In the genomic region with DNA sequence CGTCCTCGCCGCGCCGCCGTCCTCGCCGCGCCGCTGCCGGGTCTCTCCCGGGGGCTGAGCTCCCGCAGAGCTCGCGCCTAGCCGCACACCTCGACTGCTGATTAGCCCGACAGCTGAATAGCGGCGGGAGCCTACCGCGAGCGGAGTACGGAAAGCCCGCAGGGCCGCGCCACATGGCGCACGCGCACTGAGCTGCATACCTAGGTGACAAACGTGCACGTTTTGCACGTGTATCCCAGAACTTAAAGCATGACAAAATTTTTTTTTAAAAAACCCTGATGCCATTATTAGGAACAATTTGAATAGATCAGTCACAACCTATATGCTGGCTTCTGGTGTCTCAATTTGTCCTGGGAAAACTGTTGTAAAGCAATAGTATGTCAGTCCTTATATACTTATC, we compare ENCODE assay signal across 8 cellular contexts. TPM values are rescaled to one million over a fixed set of nuclear protein-coding genes. Genes with fewer than 3 reads are reported as not detected.
DNase-seq lines count a peak whose midpoint lies in the region; ATAC-seq, FAIRE-seq and TF ChIP-seq lines count a peak whose summit lies in the region.

A gene with protein sequence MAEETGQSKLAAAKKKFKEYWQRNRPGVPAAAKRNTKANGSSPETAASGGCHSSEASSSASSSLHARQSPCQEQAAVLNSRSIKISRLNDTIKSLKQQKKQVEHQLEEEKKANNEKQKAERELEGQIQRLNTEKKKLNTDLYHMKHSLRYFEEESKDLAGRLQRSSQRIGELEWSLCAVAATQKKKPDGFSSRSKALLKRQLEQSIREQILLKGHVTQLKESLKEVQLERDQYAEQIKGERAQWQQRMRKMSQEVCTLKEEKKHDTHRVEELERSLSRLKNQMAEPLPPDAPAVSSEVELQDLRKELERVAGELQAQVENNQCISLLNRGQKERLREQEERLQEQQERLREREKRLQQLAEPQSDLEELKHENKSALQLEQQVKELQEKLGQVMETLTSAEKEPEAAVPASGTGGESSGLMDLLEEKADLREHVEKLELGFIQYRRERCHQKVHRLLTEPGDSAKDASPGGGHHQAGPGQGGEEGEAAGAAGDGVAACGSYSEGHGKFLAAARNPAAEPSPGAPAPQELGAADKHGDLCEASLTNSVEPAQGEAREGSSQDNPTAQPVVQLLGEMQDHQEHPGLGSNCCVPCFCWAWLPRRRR (minus strand): TSS at position 122 of the 400 bp plus-strand sequence. CDS start 48,117 bp downstream, outside the sequence.

- peaks cover 21% of the 10 kb centered on the region for H3K27me3 ChIP-seq in BE2C
- peaks cover 3% of the 10 kb centered on the region for H3K27me3 ChIP-seq in RWPE2 (ENCODE audit: insufficient read depth, poor library complexity, severe bottlenecking)
- no peaks in the 10 kb centered on the region for H3K27me3 ChIP-seq in pancreas
- no peaks in the 10 kb centered on the region for H3K27me3 ChIP-seq in thoracic aorta (replicated peaks; ENCODE audit: insufficient read depth)

- H3K27me3 Mint-ChIP-seq in activated naive CD4-positive, alpha-beta T cell treated with anti-CD3 and anti-CD28 coated beads for 36 hours (ENCODE audit: low read depth), result peaks cover 4% of the 10 kb centered on the region
- peaks cover 2% of the 10 kb centered on the region for H3K27me3 Mint-ChIP-seq in glutamatergic neuron (ENCODE audit: unreplicated experiment)

- ATAC-seq in GM19397 (IDR thresholded peaks at IDR 0.05; ENCODE audit: unreplicated experiment), result peak; percentile 76
- ATAC-seq in RWPE2 (ENCODE audit: low read depth), result peak; percentile 63
- peak in 3 of 4 donors; percentile 72 to 83 (median 83) for ATAC-seq in pancreas
- ATAC-seq in thoracic aorta (ENCODE audit: insufficient number of reproducible peaks, low FRiP score, low read depth), result peak; percentile 80

- H3K4me1 ChIP-seq in BE2C, result no peaks in the 10 kb centered on the region
- peaks cover 7% of the 10 kb centered on the region for H3K4me1 ChIP-seq in RWPE2 (ENCODE audit: insufficient read depth, poor library complexity, severe bottlenecking)
- H3K4me1 ChIP-seq in pancreas, result no peaks in the 10 kb centered on the region
- peaks cover 7 to 17% of the 10 kb centered on the region in 2 donors for H3K4me1 ChIP-seq in thoracic aorta (ENCODE audit: control insufficient read depth in 1 of 2, low read depth in 2 of 2)

- FAIRE-seq in pancreas (lab: Jason Lieb, UNC), result no peak

- H3K4me3 ChIP-seq in BE2C (ENCODE audit: low read depth, low read length) (peak within 1 kb of the TSS; percentile 27), RWPE2 (ENCODE audit: severe bottlenecking) (peak within 1 kb of the TSS; percentile 63), pancreas (peak within 1 kb of the TSS in 3 of 4 donors; percentile 41 to 63 (median 44)), thoracic aorta (peak within 1 kb of the TSS; percentile 87)

- H3K36me3 Mint-ChIP-seq in activated naive CD4-positive, alpha-beta T cell treated with anti-CD3 and anti-CD28 coated beads for 36 hours (ENCODE audit: low read depth), result no peaks in the 10 kb centered on the region
- peaks cover 4% of the 10 kb centered on the region for H3K36me3 Mint-ChIP-seq in glutamatergic neuron (ENCODE audit: unreplicated experiment)

- peak within 1 kb of the TSS; percentile 65 for H3K27ac Mint-ChIP-seq in activated naive CD4-positive, alpha-beta T cell treated with anti-CD3 and anti-CD28 coated beads for 36 hours
- no peak within 1 kb of the TSS for H3K27ac Mint-ChIP-seq in glutamatergic neuron (ENCODE audit: unreplicated experiment)

- no peaks in the 10 kb centered on the region for H3K9me3 Mint-ChIP-seq in activated naive CD4-positive, alpha-beta T cell treated with anti-CD3 and anti-CD28 coated beads for 36 hours
- H3K9me3 Mint-ChIP-seq in glutamatergic neuron (ENCODE audit: unreplicated experiment), result peaks cover 2% of the 10 kb centered on the region

- intact Hi-C loops in activated naive CD4-positive, alpha-beta T cell treated with anti-CD3 and anti-CD28 coated beads for 36 hours (cut with micrococcal nuclease), result no loop called here
- intact Hi-C loops in pancreas (cut with DNase I), result no loop called here

- CTCF ChIA-PET in activated naive CD4-positive, alpha-beta T cell treated with anti-CD3 and anti-CD28 coated beads for 36 hours (lab: Charles Lee), result interaction anchor here (0.6 kb wide), 1 partner anchor 10 kb away, joined by 3 read pairs; no protein-coding TSS in a partner anchor

- WGBS in pancreas, 2 donors, result 1 to 4% methylated on average over 32 to 33 of the region's 33 CpGs

- DNase-seq in BE2C (peak; percentile 44), HT1080 (ENCODE audit: low read depth) (peak; percentile 71), RWPE2 (ENCODE audit: low spot score) (peak; percentile 80), glutamatergic neuron (peak; percentile 85), pancreas (peak in 4 of 6 donors; percentile 42 to 91 (median 79)), thoracic aorta (ENCODE audit: low spot score) (peak; percentile 31)
- DNase-seq in activated naive CD4-positive, alpha-beta T cell treated with anti-CD3 and anti-CD28 coated beads for 36 hours, result peak; percentile 58

- H3K4me1 Mint-ChIP-seq in activated naive CD4-positive, alpha-beta T cell treated with anti-CD3 and anti-CD28 coated beads for 36 hours (ENCODE audit: low read depth), result peaks cover 2% of the 10 kb centered on the region
- H3K4me1 Mint-ChIP-seq in glutamatergic neuron (ENCODE audit: low read depth, unreplicated experiment), result peaks cover 6% of the 10 kb centered on the region

- H3K9me3 ChIP-seq in BE2C (no peaks in the 10 kb centered on the region), RWPE2 (ENCODE audit: severe bottlenecking) (no peaks in the 10 kb centered on the region), pancreas (no peaks in the 10 kb centered on the region), thoracic aorta (no peaks in the 10 kb centered on the region)

- H3K27ac ChIP-seq in RWPE2 (ENCODE audit: poor library complexity, severe bottlenecking) (peak within 1 kb of the TSS; percentile 41), pancreas (no peak within 1 kb of the TSS), thoracic aorta (peak within 1 kb of the TSS; percentile 43 to 53)

- peak within 1 kb of the TSS; percentile 80 for H3K4me3 Mint-ChIP-seq in activated naive CD4-positive, alpha-beta T cell treated with anti-CD3 and anti-CD28 coated beads for 36 hours
- peak within 1 kb of the TSS; percentile 89 for H3K4me3 Mint-ChIP-seq in glutamatergic neuron (ENCODE audit: unreplicated experiment)

- H3K36me3 ChIP-seq in BE2C (no peaks in the 10 kb centered on the region), RWPE2 (ENCODE audit: low read depth) (no peaks in the 10 kb centered on the region), pancreas (no peaks in the 10 kb centered on the region), thoracic aorta (no peaks in the 10 kb centered on the region)

- no peak for TF ChIP-seq CTCF in BE2C (IDR thresholded peaks at IDR 0.05; ENCODE audit: low read depth, low read length)
- TF ChIP-seq CTCF in RWPE2 (IDR thresholded peaks at IDR 0.05; ENCODE audit: poor library complexity, severe bottlenecking), result no peak
- TF ChIP-seq CTCF in glutamatergic neuron (IDR thresholded peaks at IDR 0.05; ENCODE audit: partially characterized antibody, unreplicated experiment), result no peak
- TF ChIP-seq CTCF in pancreas (IDR thresholded peaks at IDR 0.05), result no peak
- TF ChIP-seq CTCF in thoracic aorta (IDR thresholded peaks at IDR 0.05), result no peak

RNA-seq across cellular contexts. Expression of the gene that starts here (rescaled TPM):
- polyA plus RNA-seq in BE2C (2012; ENCODE audit: insufficient read depth, insufficient read length, low read depth), result 46.2 TPM
- 7.6 and 11.9 TPM in 2 replicates for total RNA-seq in HT1080 (2014; rRNA removed; shearing (Covaris generic))
- 6.6 and 10.0 TPM in 2 replicates for polyA plus RNA-seq in HT1080 (2015; cell fraction: cytosol; rRNA removed)
- 342 and 345 TPM in 2 replicates for polyA plus RNA-seq in HT1080 (2015; cell fraction: nucleus; rRNA removed)
- total RNA-seq in activated naive CD4-positive, alpha-beta T cell treated with anti-CD3 and anti-CD28 coated beads for 36 hours, result 10 to 100 TPM; 38.7 to 44.5 TPM
- total RNA-seq in glutamatergic neuron (ENCODE audit: unreplicated experiment) (85.7 TPM), pancreas (10 to 100 TPM in 5 of 6 donors, 1 to 10 TPM in 1; 6.2 to 99.6 (median 77.1) TPM), thoracic aorta (100 to 1,000 TPM in 1 of 2 donors, 10 to 100 TPM in 1; 48.6 to 104 TPM)
- polyA plus RNA-seq in pancreas, result 100 to 1,000 TPM; 114 to 155 TPM

Comparison
In these comparisons a context has a peak if more than half of its experiments do, and no peak if none do; other contexts are left out.
1. DNase-seq: peak in every context shown above with its lines; median percentile 85 in glutamatergic neuron; 80 in RWPE2; 79 in pancreas; 71 in HT1080; 58 in activated naive CD4-positive, alpha-beta T cell treated with anti-CD3 and anti-CD28 coated beads for 36 hours; 44 in BE2C; 31 in thoracic aorta.
2. H3K4me3 ChIP-seq: peak in every context shown above with its lines; median percentile 87 in thoracic aorta; 63 in RWPE2; 44 in pancreas; 27 in BE2C.
3. H3K27ac ChIP-seq: peak in RWPE2 (single experiment) and thoracic aorta (2 of 2); none in pancreas (0 of 4).
4. Peak in every context shown above with its lines, with median percentiles within 50 percentile points of each other: ATAC-seq.